Comparison of ENCODE assay signal across 2 cellular contexts in the genomic region with DNA sequence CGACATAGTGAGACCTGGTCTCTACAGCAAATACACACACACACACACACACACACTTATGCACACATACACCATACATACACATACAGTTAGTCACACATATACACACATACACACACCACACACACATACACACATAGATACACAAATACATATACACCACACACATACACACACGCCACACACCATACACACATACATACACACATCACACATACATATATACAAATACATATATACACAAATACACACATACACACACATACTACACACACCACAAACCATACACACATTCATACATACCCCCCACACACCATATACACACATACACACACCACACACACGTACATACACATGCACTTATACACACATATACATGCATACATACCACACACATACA.
A peak's percentile ranks its signal among the peaks of the same experiment; 100 is the strongest.
TF ChIP-seq lines count a peak whose summit lies in the region.

No MANE protein-coding gene starts in this region.

TF ChIP-seq in SK-N-SH treated with all-trans-retinoic acid at 6 μM for 48 hours, 23 proteins besides CTCF, POLR2A, EP300 and RAD21 (continued from another document):
- no peak for TF ChIP-seq ISL1 (CRISPR knock-in tag; IDR thresholded peaks at IDR 0.05)

TF ChIP-seq in K562, 482 proteins besides CTCF, POLR2A, EP300 and RAD21 (continued from another document):
- peak; percentile 75 to 84 for TF ChIP-seq MLLT1 (IDR thresholded peaks at IDR 0.05)
- TF ChIP-seq LARP7 (IDR thresholded peaks at IDR 0.05), result peak; percentile 94; the same call in 1 of the 2 replicates
- TF ChIP-seq, protein P1, sequence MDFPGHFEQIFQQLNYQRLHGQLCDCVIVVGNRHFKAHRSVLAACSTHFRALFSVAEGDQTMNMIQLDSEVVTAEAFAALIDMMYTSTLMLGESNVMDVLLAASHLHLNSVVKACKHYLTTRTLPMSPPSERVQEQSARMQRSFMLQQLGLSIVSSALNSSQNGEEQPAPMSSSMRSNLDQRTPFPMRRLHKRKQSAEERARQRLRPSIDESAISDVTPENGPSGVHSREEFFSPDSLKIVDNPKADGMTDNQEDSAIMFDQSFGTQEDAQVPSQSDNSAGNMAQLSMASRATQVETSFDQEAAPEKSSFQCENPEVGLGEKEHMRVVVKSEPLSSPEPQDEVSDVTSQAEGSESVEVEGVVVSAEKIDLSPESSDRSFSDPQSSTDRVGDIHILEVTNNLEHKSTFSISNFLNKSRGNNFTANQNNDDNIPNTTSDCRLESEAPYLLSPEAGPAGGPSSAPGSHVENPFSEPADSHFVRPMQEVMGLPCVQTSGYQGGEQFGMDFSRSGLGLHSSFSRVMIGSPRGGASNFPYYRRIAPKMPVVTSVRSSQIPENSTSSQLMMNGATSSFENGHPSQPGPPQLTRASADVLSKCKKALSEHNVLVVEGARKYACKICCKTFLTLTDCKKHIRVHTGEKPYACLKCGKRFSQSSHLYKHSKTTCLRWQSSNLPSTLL (IDR thresholded peaks at IDR 0.05), result peak; percentile 13; the same call in 1 of the 2 replicates
- no peak for TF ChIP-seq PKNOX1 (IDR thresholded peaks at IDR 0.05)
- TF ChIP-seq ARID2 (IDR thresholded peaks at IDR 0.05), result peak; percentile 71
- peak in 1 of 2 experiments; percentile 28; a peak in 2 of 4 replicates for TF ChIP-seq TRIM24 (IDR thresholded peaks at IDR 0.05)
- peak; percentile 71; the same call in 1 of the 2 replicates for TF ChIP-seq THRB (CRISPR knock-in tag; conservative IDR thresholded peaks at IDR 0.05)
- TF ChIP-seq HDAC1 (IDR thresholded peaks at IDR 0.05), result peak in 1 of 2 experiments; percentile 65; a peak in 2 of 4 replicates
- no peak for TF ChIP-seq ZMIZ1 (IDR thresholded peaks at IDR 0.05; ENCODE audit: low read depth in 2 of 2, low read length in 2 of 2)
- TF ChIP-seq SMARCA5 (IDR thresholded peaks at IDR 0.05), result peak; percentile 76; the same call in 1 of the 2 replicates
- TF ChIP-seq KDM1A (IDR thresholded peaks at IDR 0.05), result peak in 1 of 2 experiments; percentile 42; a peak in 2 of 4 replicates
- no peak for TF ChIP-seq HES1 (IDR thresholded peaks at IDR 0.05; ENCODE audit: low read depth)
- TF ChIP-seq ZNF23 (CRISPR knock-in tag; IDR thresholded peaks at IDR 0.05), result no peak
- peak; percentile 26; the same call in 1 of the 2 replicates for TF ChIP-seq CC2D1A (IDR thresholded peaks at IDR 0.05)
- TF ChIP-seq, protein P2, sequence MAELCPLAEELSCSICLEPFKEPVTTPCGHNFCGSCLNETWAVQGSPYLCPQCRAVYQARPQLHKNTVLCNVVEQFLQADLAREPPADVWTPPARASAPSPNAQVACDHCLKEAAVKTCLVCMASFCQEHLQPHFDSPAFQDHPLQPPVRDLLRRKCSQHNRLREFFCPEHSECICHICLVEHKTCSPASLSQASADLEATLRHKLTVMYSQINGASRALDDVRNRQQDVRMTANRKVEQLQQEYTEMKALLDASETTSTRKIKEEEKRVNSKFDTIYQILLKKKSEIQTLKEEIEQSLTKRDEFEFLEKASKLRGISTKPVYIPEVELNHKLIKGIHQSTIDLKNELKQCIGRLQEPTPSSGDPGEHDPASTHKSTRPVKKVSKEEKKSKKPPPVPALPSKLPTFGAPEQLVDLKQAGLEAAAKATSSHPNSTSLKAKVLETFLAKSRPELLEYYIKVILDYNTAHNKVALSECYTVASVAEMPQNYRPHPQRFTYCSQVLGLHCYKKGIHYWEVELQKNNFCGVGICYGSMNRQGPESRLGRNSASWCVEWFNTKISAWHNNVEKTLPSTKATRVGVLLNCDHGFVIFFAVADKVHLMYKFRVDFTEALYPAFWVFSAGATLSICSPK (IDR thresholded peaks at IDR 0.05; ENCODE audit: borderline replicate concordance), result peak; percentile 93; the same call in 1 of the 2 replicates
- TF ChIP-seq RBM14 (IDR thresholded peaks at IDR 0.05; ENCODE audit: borderline replicate concordance, insufficient read depth, low read depth, low read length), result no peak
- no peak for TF ChIP-seq U2AF2 (optimal IDR thresholded peaks at IDR 0.05; ENCODE audit: low read depth, low read length)
- no peak for TF ChIP-seq ATF1 (CRISPR knock-in tag; IDR thresholded peaks at IDR 0.05)
- no peak for TF ChIP-seq ATF1 (tag; IDR thresholded peaks at IDR 0.05)
- TF ChIP-seq FOXK2 (conservative IDR thresholded peaks at IDR 0.05 in 1 of 2, IDR thresholded peaks at IDR 0.05 in 1 of 2; ENCODE audit: low read depth in 2 of 2), result peak in 1 of 2 experiments; percentile 27; a peak in 1 of 4 replicates
TF ChIP-seq in K562: peak in this region for 38.
